28 cellular contexts compared by ENCODE assay signal in genomic region chr5:151829370-151829769, GRCh38.
"Had no signal": no experiment of that assay in that cellular context is flagged by ENCODE, and none has a peak within 500 bp of the region (broad histone marks: within the 10 kb centered on the region; RNA-seq: fewer than 3 reads in every experiment).

No MANE protein-coding gene starts in this region.

- H3K27ac ChIP-seq: stomach, suprapubic skin, testis, thoracic aorta, thyroid gland, tibial artery, tibial nerve, transverse colon, upper lobe of left lung, upper lobe of right lung, uterus, vagina had no signal

- H3K27me3 Mint-ChIP-seq: stimulated activated memory B cell treated with anti-CD40 and anti-IgM and Interleukin-4, amounts not matched to agents 10 μg/mL and 1 μg/mL and 100 μg/mL, for 72 hours; stimulated activated naive CD8-positive, alpha-beta T cell treated with anti-CD3 and anti-CD28 coated beads, Interleukin-15, amount 100 ng/mL, for 72 hours; stimulated activated naive CD8-positive, alpha-beta T cell treated with anti-CD3 and anti-CD28 coated beads, Interleukin-15, Interleukin-2, amounts not matched to agents 100 ng/mL and 50 ng/mL, for 24 hours; type B pancreatic cell had no signal

- H3K4me3 Mint-ChIP-seq: stimulated activated effector memory CD8-positive, alpha-beta T cell treated with anti-CD3 and anti-CD28 coated beads, Interleukin-12 subunit alpha, Interleukin-12 subunit beta, amount 100 ng/mL, for 72 hours; stimulated activated memory B cell treated with anti-CD40 and anti-IgM and Interleukin-4, amounts not matched to agents 10 μg/mL and 1 μg/mL and 100 μg/mL, for 72 hours; stimulated activated naive B cell treated with anti-CD40 and anti-IgM and Interleukin-4, amounts not matched to agents 10 μg/mL and 1 μg/mL and 100 μg/mL, for 72 hours; stimulated activated naive CD8-positive, alpha-beta T cell treated with anti-CD3 and anti-CD28 coated beads, Interleukin-15, amount 100 ng/mL, for 72 hours; stimulated activated naive CD8-positive, alpha-beta T cell treated with anti-CD3 and anti-CD28 coated beads, Interleukin-15, Interleukin-2, amounts not matched to agents 100 ng/mL and 50 ng/mL, for 24 hours; type B pancreatic cell had no signal

- H3K4me1 ChIP-seq: stomach, suprapubic skin, testis, thyroid gland, tibial artery, tibial nerve, transverse colon, upper lobe of right lung, uterus, vagina had no signal

- H3K27me3 ChIP-seq: stomach, suprapubic skin, testis, thyroid gland, tibial artery, tibial nerve, transverse colon, upper lobe of left lung, upper lobe of right lung, uterus, vagina had no signal

- H3K9me3 ChIP-seq: testis, thyroid gland had no signal

- H3K9me3 Mint-ChIP-seq: type B pancreatic cell had no signal

- DNase-seq: stimulated activated CD4-positive, alpha-beta T cell treated with anti-CD3 and anti-CD28 coated beads, Interleukin-2, amount 100 ng/mL, for 48 hours; stimulated activated CD4-positive, alpha-beta T cell treated with anti-CD3 and anti-CD28 coated beads, Interleukin-4, amount 100 ng/mL, for 1 hour; stimulated activated CD4-positive, alpha-beta T cell treated with anti-CD3 and anti-CD28 coated beads, Interleukin-4, amount 100 ng/mL, for 24 hours; stimulated activated CD4-positive, alpha-beta T cell treated with anti-CD3 and anti-CD28 coated beads, Interleukin-4, amount 100 ng/mL, for 4 hours; stimulated activated CD8-positive, alpha-beta memory T cell treated with anti-CD3 and anti-CD28 coated beads, Interleukin-4, amount 100 ng/mL, for 48 hours; stimulated activated naive B cell treated with anti-CD40 and anti-IgM and Interleukin-4, amounts not matched to agents 10 μg/mL and 1 μg/mL and 100 μg/mL, for 72 hours; stimulated activated naive CD4-positive, alpha-beta T cell; stimulated activated naive CD4-positive, alpha-beta T cell treated with Interleukin-2 at 50 U/mL for 16 hours; stimulated activated naive CD8-positive, alpha-beta T cell treated with anti-CD3 and anti-CD28 coated beads, Interleukin-15, amount 100 ng/mL, for 72 hours; stimulated activated naive CD8-positive, alpha-beta T cell treated with anti-CD3 and anti-CD28 coated beads, Interleukin-15, Interleukin-2, amounts not matched to agents 100 U/mL and 50 U/mL, for 24 hours; stomach; substantia nigra; testis; thyroid gland; tibial artery; transverse colon; trophoblast cell; upper lobe of left lung; upper lobe of right lung; uterus had no signal

- H3K4me1 Mint-ChIP-seq: stimulated activated naive B cell treated with anti-CD40 and anti-IgM and Interleukin-4, amounts not matched to agents 10 μg/mL and 1 μg/mL and 100 μg/mL, for 72 hours; stimulated activated naive CD8-positive, alpha-beta T cell treated with anti-CD3 and anti-CD28 coated beads, Interleukin-15, amount 100 ng/mL, for 72 hours had no signal

- H3K36me3 ChIP-seq: stomach, suprapubic skin, thoracic aorta, thyroid gland, transverse colon, upper lobe of left lung, upper lobe of right lung, uterus, vagina had no signal

- H3K4me3 ChIP-seq: stomach, suprapubic skin, testis, thoracic aorta, thyroid gland, tibial artery, tibial nerve, transverse colon, upper lobe of left lung, upper lobe of right lung, uterus, vagina had no signal

- H3K27ac Mint-ChIP-seq: stimulated activated memory B cell treated with anti-CD40 and anti-IgM and Interleukin-4, amounts not matched to agents 10 μg/mL and 1 μg/mL and 100 μg/mL, for 72 hours; stimulated activated naive B cell treated with anti-CD40 and anti-IgM and Interleukin-4, amounts not matched to agents 10 μg/mL and 1 μg/mL and 100 μg/mL, for 72 hours; stimulated activated naive CD8-positive, alpha-beta T cell treated with anti-CD3 and anti-CD28 coated beads, Interleukin-15, amount 100 ng/mL, for 72 hours; stimulated activated naive CD8-positive, alpha-beta T cell treated with anti-CD3 and anti-CD28 coated beads, Interleukin-15, Interleukin-2, amounts not matched to agents 100 ng/mL and 50 ng/mL, for 24 hours; type B pancreatic cell had no signal
